Comparison of ENCODE assay signal across 18 cellular contexts in the genomic region with DNA sequence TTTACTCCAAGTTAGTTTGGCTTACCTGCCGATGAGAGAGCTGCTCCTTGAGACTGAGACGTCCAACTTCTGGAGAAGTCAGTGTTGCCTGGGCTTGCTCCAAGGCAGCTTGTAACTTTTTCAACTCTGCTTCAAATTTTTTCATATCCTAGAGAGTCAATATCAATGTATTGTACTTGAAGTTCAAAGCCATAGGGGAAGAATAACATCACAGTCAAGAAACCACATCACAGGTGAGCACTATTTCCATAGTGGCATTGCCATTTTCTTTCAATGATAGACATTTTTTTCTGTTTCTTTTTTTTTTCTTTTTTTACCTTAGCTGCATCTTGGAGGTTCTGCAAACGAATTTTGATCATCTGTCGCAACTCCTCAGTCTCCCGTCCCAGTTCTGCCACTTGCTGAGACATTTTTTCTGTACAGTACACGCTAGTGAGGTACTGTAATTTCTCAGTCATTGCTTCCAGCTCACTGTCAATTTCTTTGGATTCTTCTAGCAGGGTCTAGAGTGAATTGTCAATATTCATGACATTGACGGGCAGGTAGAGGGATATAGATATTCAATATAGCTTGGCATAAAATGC.
DNase-seq lines count a peak whose midpoint lies in the region; ATAC-seq and TF ChIP-seq lines count a peak whose summit lies in the region.
"Had no signal": no experiment of that assay in that cellular context is flagged by ENCODE, and none has a peak within 500 bp of the region (broad histone marks: within the 10 kb centered on the region; RNA-seq: fewer than 3 reads in every experiment).

No MANE protein-coding gene starts in this region.

- POLR2A ChIA-PET in activated CD4-positive, alpha-beta T cell treated with anti-CD3 and anti-CD28 coated beads, Interleukin-2, amount 10 ng/mL, durations not matched to agents 7 days and 5 days (lab: Charles Lee) = interaction anchor here (0.7 kb wide), 1 partner anchor 9 kb away, joined by 3 read pairs; no protein-coding TSS in a partner anchor
- POLR2A ChIA-PET in activated CD8-positive, alpha-beta T cell treated with anti-CD3 and anti-CD28 coated beads for 36 hours (lab: Charles Lee) = interaction anchor here (0.6 to 1.7 kb wide), 3 partner anchors 9 to 14 kb away, joined by 4 to 5 read pairs (median 4); no protein-coding TSS in a partner anchor

- peaks cover 4% of the 10 kb centered on the region for H3K27me3 Mint-ChIP-seq in activated CD4-positive, alpha-beta T cell treated with anti-CD3 and anti-CD28 coated beads, Interleukin-2, amount 10 ng/mL, durations not matched to agents 7 days and 5 days
- H3K27me3 Mint-ChIP-seq in activated CD4-positive, alpha-beta T cell treated with anti-CD3 and anti-CD28 coated beads, Interleukin-2, amount 10 ng/mL, durations not matched to agents 24 days and 14 days = peaks cover 13% of the 10 kb centered on the region
- no peaks in the 10 kb centered on the region for H3K27me3 Mint-ChIP-seq in activated CD8-positive, alpha-beta T cell treated with anti-CD3 and anti-CD28 coated beads for 36 hours

- H3K4me3 Mint-ChIP-seq in activated CD4-positive, alpha-beta T cell treated with anti-CD3 and anti-CD28 coated beads, Interleukin-2, amount 10 ng/mL, durations not matched to agents 7 days and 5 days = peak overlapping the region; percentile 62
- no peak overlapping the region for H3K4me3 Mint-ChIP-seq in activated CD4-positive, alpha-beta T cell treated with anti-CD3 and anti-CD28 coated beads, Interleukin-2, amount 10 ng/mL, durations not matched to agents 24 days and 14 days
- peak overlapping the region; percentile 28 for H3K4me3 Mint-ChIP-seq in activated CD8-positive, alpha-beta T cell treated with anti-CD3 and anti-CD28 coated beads for 36 hours

- TF ChIP-seq CTCF in activated CD8-positive, alpha-beta T cell treated with anti-CD3 and anti-CD28 coated beads for 36 hours (IDR thresholded peaks at IDR 0.05) = no peak

- CTCF ChIA-PET in activated CD4-positive, alpha-beta T cell treated with anti-CD3 and anti-CD28 coated beads, Interleukin-2, amount 10 ng/mL, durations not matched to agents 7 days and 5 days (lab: Charles Lee) = interaction anchor here (1.3 kb wide), 1 partner anchor 28 kb away, joined by 3 read pairs; no protein-coding TSS in a partner anchor
- CTCF ChIA-PET in activated CD8-positive, alpha-beta T cell treated with anti-CD3 and anti-CD28 coated beads for 36 hours (lab: Charles Lee) = interaction anchor here (0.6 to 2.5 kb wide), 7 partner anchors 9 to 52 kb away, joined by 3 to 13 read pairs (median 3); no protein-coding TSS in a partner anchor

- H3K27ac Mint-ChIP-seq in activated CD4-positive, alpha-beta T cell treated with anti-CD3 and anti-CD28 coated beads, Interleukin-2, amount 10 ng/mL, durations not matched to agents 7 days and 5 days = peak overlapping the region; percentile 85
- no peak overlapping the region for H3K27ac Mint-ChIP-seq in activated CD4-positive, alpha-beta T cell treated with anti-CD3 and anti-CD28 coated beads, Interleukin-2, amount 10 ng/mL, durations not matched to agents 24 days and 14 days
- peak overlapping the region; percentile 40 for H3K27ac Mint-ChIP-seq in activated CD8-positive, alpha-beta T cell treated with anti-CD3 and anti-CD28 coated beads for 36 hours

- intact Hi-C loops in activated CD4-positive, alpha-beta T cell treated with anti-CD3 and anti-CD28 coated beads, Interleukin-2, amount 10 ng/mL, durations not matched to agents 24 days and 14 days (cut with micrococcal nuclease) = no loop called here
- intact Hi-C loops in activated CD8-positive, alpha-beta T cell treated with anti-CD3 and anti-CD28 coated beads for 36 hours (cut with micrococcal nuclease) = no loop called here

- H3K9me3 Mint-ChIP-seq in activated CD4-positive, alpha-beta T cell treated with anti-CD3 and anti-CD28 coated beads, Interleukin-2, amount 10 ng/mL, durations not matched to agents 7 days and 5 days = no peaks in the 10 kb centered on the region
- peaks cover 3% of the 10 kb centered on the region for H3K9me3 Mint-ChIP-seq in activated CD4-positive, alpha-beta T cell treated with anti-CD3 and anti-CD28 coated beads, Interleukin-2, amount 10 ng/mL, durations not matched to agents 24 days and 14 days
- no peaks in the 10 kb centered on the region for H3K9me3 Mint-ChIP-seq in activated CD8-positive, alpha-beta T cell treated with anti-CD3 and anti-CD28 coated beads for 36 hours

- DNase-seq in activated CD4-positive, alpha-beta T cell treated with anti-CD3 and anti-CD28 coated beads, Interleukin-2, amount 10 ng/mL, durations not matched to agents 7 days and 5 days = peak; percentile 50
- DNase-seq in activated CD4-positive, alpha-beta T cell treated with anti-CD3 and anti-CD28 coated beads, Interleukin-2, amount 10 ng/mL, durations not matched to agents 24 days and 14 days = no peak
- DNase-seq in stimulated activated naive CD4-positive, alpha-beta T cell (lab: John Stamatoyannopoulos, UW) = peak in 5 of 6 experiments; percentile 8 to 74 (median 66)
- no peak for DNase-seq in stimulated activated naive CD4-positive, alpha-beta T cell treated with Interleukin-2 at 50 U/mL for 16 hours (lab: John Stamatoyannopoulos, UW)
- DNase-seq in activated CD8-positive, alpha-beta T cell treated with anti-CD3 and anti-CD28 coated beads for 36 hours = no peak
- DNase-seq in putamen (ENCODE audit: low spot score) (peak; percentile 69), HK-2 (ENCODE audit: unreplicated experiment) (no peak)
- DNase-seq: AML-193, Calu3, EL, GOT3, KBM-7, NCI-H1105 treated with DMSO at 0.1 percent for 48 hours, NCI-H1694, NCI-H510A, NCI-H748 treated with DMSO at 0.1 percent for 48 hours had no signal

- ATAC-seq in activated CD8-positive, alpha-beta T cell treated with anti-CD3 and anti-CD28 coated beads for 36 hours = no peak
- no peak for ATAC-seq in HG03520 (IDR thresholded peaks at IDR 0.05; ENCODE audit: unreplicated experiment)
- ATAC-seq: Right ventricle myocardium inferior had no signal

- peaks cover 34% of the 10 kb centered on the region for H3K4me1 Mint-ChIP-seq in activated CD4-positive, alpha-beta T cell treated with anti-CD3 and anti-CD28 coated beads, Interleukin-2, amount 10 ng/mL, durations not matched to agents 7 days and 5 days
- peaks cover 15% of the 10 kb centered on the region for H3K4me1 Mint-ChIP-seq in activated CD4-positive, alpha-beta T cell treated with anti-CD3 and anti-CD28 coated beads, Interleukin-2, amount 10 ng/mL, durations not matched to agents 24 days and 14 days
- H3K4me1 Mint-ChIP-seq in activated CD8-positive, alpha-beta T cell treated with anti-CD3 and anti-CD28 coated beads for 36 hours (ENCODE audit: low read depth) = peaks cover 25% of the 10 kb centered on the region

- H3K36me3 Mint-ChIP-seq in activated CD4-positive, alpha-beta T cell treated with anti-CD3 and anti-CD28 coated beads, Interleukin-2, amount 10 ng/mL, durations not matched to agents 7 days and 5 days (ENCODE audit: low read depth) = no peaks in the 10 kb centered on the region
- no peaks in the 10 kb centered on the region for H3K36me3 Mint-ChIP-seq in activated CD4-positive, alpha-beta T cell treated with anti-CD3 and anti-CD28 coated beads, Interleukin-2, amount 10 ng/mL, durations not matched to agents 24 days and 14 days (ENCODE audit: low read depth)
- H3K36me3 Mint-ChIP-seq in activated CD8-positive, alpha-beta T cell treated with anti-CD3 and anti-CD28 coated beads for 36 hours (ENCODE audit: low read depth) = no peaks in the 10 kb centered on the region

Comparison
In these comparisons a context has a peak if more than half of its experiments do, and no peak if none do; other contexts are left out.
1. DNase-seq: peak in activated CD4-positive, alpha-beta T cell treated with anti-CD3 and anti-CD28 coated beads, Interleukin-2, amount 10 ng/mL, durations not matched to agents 7 days and 5 days (single experiment), stimulated activated naive CD4-positive, alpha-beta T cell (5 of 6) and putamen (single experiment); none in activated CD4-positive, alpha-beta T cell treated with anti-CD3 and anti-CD28 coated beads, Interleukin-2, amount 10 ng/mL, durations not matched to agents 24 days and 14 days (single experiment), stimulated activated naive CD4-positive, alpha-beta T cell treated with Interleukin-2 at 50 U/mL for 16 hours (single experiment), activated CD8-positive, alpha-beta T cell treated with anti-CD3 and anti-CD28 coated beads for 36 hours (single experiment) and HK-2 (single experiment).